In genomic region chr5:140043508-140043872, GRCh38 we compare ENCODE assay signal across 8 cellular contexts. TPM values are rescaled to one million over a fixed set of nuclear protein-coding genes. Genes with fewer than 3 reads are reported as not detected.
DNase-seq lines count a peak whose midpoint lies in the region; ATAC-seq and TF ChIP-seq lines count a peak whose summit lies in the region.

No MANE protein-coding gene starts in this region.

- DNase-seq in Karpas-422: no peak
- DNase-seq in adipocyte (ENCODE audit: low read depth): peak; percentile 21
- DNase-seq in iPS DF 6.9 (ENCODE audit: low read depth, low spot score): no peak
- DNase-seq in spleen: no peak
- DNase-seq in CD1c-positive myeloid dendritic cell (ENCODE audit: extremely low spot score): no peak

- no peaks in the 10 kb centered on the region for H3K9me2 ChIP-seq in Karpas-422 (replicated peaks; ENCODE audit: insufficient read depth, low read length)

- H3K36me3 ChIP-seq in BLaER1 treated with 17β-estradiol and CSF1 and Interleukin-3, amounts not matched to agents 10 nM and 100 nM: no peaks in the 10 kb centered on the region
- H3K36me3 ChIP-seq in Karpas-422 (ENCODE audit: insufficient read depth, low read length): no peaks in the 10 kb centered on the region
- no peaks in the 10 kb centered on the region for H3K36me3 ChIP-seq in adipocyte (ENCODE audit: control insufficient read depth, insufficient read depth, low read length, severe bottlenecking)
- H3K36me3 ChIP-seq in iPS DF 6.9 (ENCODE audit: control insufficient read depth, insufficient read depth, low read length): no peaks in the 10 kb centered on the region
- no peaks in the 10 kb centered on the region for H3K36me3 ChIP-seq in spleen

- no peak overlapping the region for H3K27ac ChIP-seq in BLaER1 treated with 17β-estradiol and CSF1 and Interleukin-3, amounts not matched to agents 10 nM and 100 nM
- H3K27ac ChIP-seq in Karpas-422 (ENCODE audit: low read length) (no peak overlapping the region), iPS DF 6.9 (ENCODE audit: low read length) (no peak overlapping the region), spleen (peak overlapping the region in 6 of 8 donors; percentile 32 to 81 (median 76))

- no CpG with 5 or more reads among the region's 12 CpGs for WGBS in iPS DF 6.9 (ENCODE audit: insufficient coverage, insufficient read length)
- WGBS in spleen, 5 donors: 0 to 3% (median 1%) methylated on average over 1 to 12 of the region's 12 CpGs

- peak; percentile 9 for ATAC-seq in GM19372 (IDR thresholded peaks at IDR 0.05; ENCODE audit: low read depth, unreplicated experiment)
- ATAC-seq in HG03520 (IDR thresholded peaks at IDR 0.05; ENCODE audit: unreplicated experiment): no peak

- peaks cover 63 to 73% (median 72%) of the 10 kb centered on the region in 11 experiments for H3K27me3 ChIP-seq in BLaER1 treated with 17β-estradiol and CSF1 and Interleukin-3, amounts not matched to agents 10 nM and 100 nM
- H3K27me3 ChIP-seq in Karpas-422 (ENCODE audit: low read length) (no peaks in the 10 kb centered on the region), adipocyte (replicated peaks; ENCODE audit: control insufficient read depth, insufficient read depth, low read length) (no peaks in the 10 kb centered on the region), iPS DF 6.9 (ENCODE audit: control insufficient read depth, insufficient read depth, low read length) (peaks cover 40% of the 10 kb centered on the region), spleen (replicated peaks in 1 of 7) (peaks cover 3 to 76% (median 29%) of the 10 kb centered on the region in 7 donors)

- peak overlapping the region; percentile 89 to 99 (median 98) for H3K4me2 ChIP-seq in BLaER1 treated with 17β-estradiol and CSF1 and Interleukin-3, amounts not matched to agents 10 nM and 100 nM
- peak overlapping the region; percentile 63 for H3K4me2 ChIP-seq in Karpas-422 (ENCODE audit: low read depth, low read length, poor library complexity, severe bottlenecking)

- H3K4me1 ChIP-seq in BLaER1 treated with 17β-estradiol and CSF1 and Interleukin-3, amounts not matched to agents 10 nM and 100 nM: peaks cover 15 to 33% (median 22%) of the 10 kb centered on the region in 10 experiments
- H3K4me1 ChIP-seq in Karpas-422 (ENCODE audit: low read length) (no peaks in the 10 kb centered on the region; the same call in 1 of the 2 replicates), adipocyte (ENCODE audit: control insufficient read depth, insufficient read depth, low read length) (peaks cover 37% of the 10 kb centered on the region), iPS DF 6.9 (ENCODE audit: control insufficient read depth, insufficient read depth, low read length) (no peaks in the 10 kb centered on the region), spleen (peaks cover 20 to 62% (median 49%) of the 10 kb centered on the region in 6 donors)

- peak in 2 of 11 experiments; percentile 3 to 6 for TF ChIP-seq CTCF in spleen (IDR thresholded peaks at IDR 0.05 in 8 of 11, conservative IDR thresholded peaks at IDR 0.05 in 3 of 11)

- peak overlapping the region; percentile 75; the same call in 1 of the 2 replicates for H2AFZ ChIP-seq in Karpas-422 (ENCODE audit: low read length)

- peak overlapping the region; percentile 56 to 75 (median 66) for H3K4me3 ChIP-seq in BLaER1 treated with 17β-estradiol and CSF1 and Interleukin-3, amounts not matched to agents 10 nM and 100 nM
- peak overlapping the region; percentile 53; the same call in 1 of the 2 replicates for H3K4me3 ChIP-seq in Karpas-422 (ENCODE audit: low read length)
- peak overlapping the region; percentile 83 for H3K4me3 ChIP-seq in adipocyte (ENCODE audit: low read length)
- peak overlapping the region; percentile 16; the same call in 1 of the 2 replicates for H3K4me3 ChIP-seq in iPS DF 6.9 (ENCODE audit: low read length)
- peak overlapping the region; percentile 43 to 76 (median 62) for H3K4me3 ChIP-seq in spleen

- H3K79me2 ChIP-seq in Karpas-422 (ENCODE audit: low read length): no peaks in the 10 kb centered on the region

- peak overlapping the region in 8 of 11 experiments; percentile 38 to 60 (median 54); a peak in 11 of 22 replicates for H3K9ac ChIP-seq in BLaER1 treated with 17β-estradiol and CSF1 and Interleukin-3, amounts not matched to agents 10 nM and 100 nM
- H3K9ac ChIP-seq in Karpas-422 (ENCODE audit: low read length) (peak overlapping the region; percentile 24; the same call in 1 of the 2 replicates), adipocyte (ENCODE audit: low read length) (peak overlapping the region; percentile 50)

- peaks cover 0 to 13% (median 3%) of the 10 kb centered on the region in 11 experiments; a peak in 4 of 22 replicates for H4K20me1 ChIP-seq in BLaER1 treated with 17β-estradiol and CSF1 and Interleukin-3, amounts not matched to agents 10 nM and 100 nM
- H4K20me1 ChIP-seq in Karpas-422 (ENCODE audit: insufficient read depth, low read depth, low read length): no peaks in the 10 kb centered on the region

- intact Hi-C loops in spleen (cut with DNase I; ENCODE audit: low total_unique reads): no loop called here

- H3K9me3 ChIP-seq in BLaER1 treated with 17β-estradiol and CSF1 and Interleukin-3, amounts not matched to agents 10 nM and 100 nM (replicated peaks in 1 of 11): no peaks in the 10 kb centered on the region
- H3K9me3 ChIP-seq in Karpas-422 (ENCODE audit: low read length) (no peaks in the 10 kb centered on the region), adipocyte (ENCODE audit: control insufficient read depth, low read length) (no peaks in the 10 kb centered on the region), iPS DF 6.9 (ENCODE audit: control insufficient read depth, insufficient read depth, low read length) (no peaks in the 10 kb centered on the region), spleen (no peaks in the 10 kb centered on the region)

- no peak for TF ChIP-seq POLR2A in spleen (IDR thresholded peaks at IDR 0.05)

RNA-seq across cellular contexts. Expression of gene NRG2, which starts 0.4 kb away (rescaled TPM):
- total RNA-seq in Karpas-422 (2014; rRNA removed; shearing (Covaris generic); ENCODE audit: low replicate concordance): not detected in 2 replicates
- 1 to 10 TPM; 3.5 to 7.7 (median 6.7) TPM for total RNA-seq in spleen
- polyA plus RNA-seq in spleen: 1 to 10 TPM in 1 of 3 donors, under 1 TPM in 2; 0.83 to 2.1 (median 0.96) TPM

Comparison
In these comparisons a context has a peak if more than half of its experiments do, and no peak if none do; other contexts are left out.
1. H3K27ac ChIP-seq: peak in spleen (6 of 8); none in BLaER1 treated with 17β-estradiol and CSF1 and Interleukin-3, amounts not matched to agents 10 nM and 100 nM (0 of 11), Karpas-422 (single experiment) and iPS DF 6.9 (single experiment).
2. H3K4me3 ChIP-seq: peak in every context shown above with its lines; median percentile 83 in adipocyte; 66 in BLaER1 treated with 17β-estradiol and CSF1 and Interleukin-3, amounts not matched to agents 10 nM and 100 nM; 62 in spleen; 53 in Karpas-422; 16 in iPS DF 6.9.
3. Peak in every context shown above with its lines, with median percentiles within 50 percentile points of each other: H3K9ac ChIP-seq.